8 cellular contexts compared by ENCODE assay signal in the genomic region with DNA sequence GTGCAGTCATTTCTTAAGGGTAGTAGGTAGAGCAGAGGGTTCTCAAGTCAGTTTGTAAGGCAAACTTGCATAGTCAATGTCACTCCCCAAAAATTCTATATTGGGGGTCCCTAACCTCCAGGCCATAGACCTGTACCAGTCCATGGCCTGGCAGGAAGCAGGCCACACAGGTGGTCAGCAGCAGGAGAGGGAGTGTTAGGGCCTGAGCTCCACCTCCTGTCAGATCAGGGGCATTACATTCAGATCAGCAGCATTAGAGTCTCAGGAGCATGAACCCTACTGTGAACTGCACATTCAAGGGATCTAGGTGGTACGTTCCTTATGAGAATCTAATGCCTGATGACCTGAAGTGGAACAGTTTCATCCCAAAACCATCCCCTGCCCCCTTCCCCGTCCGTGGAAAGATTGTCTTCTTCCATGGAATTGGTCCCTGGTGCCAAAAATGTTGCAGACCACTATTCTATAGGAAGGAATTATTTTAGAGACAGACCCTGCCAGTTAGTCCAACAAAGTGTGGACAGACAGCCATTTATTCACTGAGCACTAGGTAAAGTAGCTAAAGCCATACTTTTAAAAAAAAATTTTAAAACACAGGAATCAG. TPM values are rescaled to one million over a fixed set of nuclear protein-coding genes. Genes with fewer than 3 reads are reported as not detected.
A peak's percentile ranks its signal among the peaks of the same experiment; 100 is the strongest.
DNase-seq lines count a peak whose midpoint lies in the region; ATAC-seq and TF ChIP-seq lines count a peak whose summit lies in the region.

No MANE protein-coding gene starts in this region.

- no peak overlapping the region for H3K4me3 ChIP-seq in PC-3 (ENCODE audit: low read length)
- H3K4me3 ChIP-seq in dorsolateral prefrontal cortex = no peak overlapping the region

- POLR2A ChIA-PET in GM10248 (lab: Yijun Ruan, JAX) (no interaction called here), PC-3 (lab: Charles Lee; ENCODE audit: unreplicated experiment) (no interaction called here)
- POLR2A ChIA-PET in naive thymus-derived CD8-positive, alpha-beta T cell (lab: Charles Lee) = interaction anchor here (0.6 kb wide), 1 partner anchor 276 kb away, joined by 5 read pairs; no protein-coding TSS in a partner anchor

- peaks cover 8% of the 10 kb centered on the region for H3F3A ChIP-seq in PC-3 (ENCODE audit: low read length, unreplicated experiment)

- H3K4me3 Mint-ChIP-seq in naive thymus-derived CD8-positive, alpha-beta T cell = no peak overlapping the region

- H3K27ac ChIP-seq in PC-3 (ENCODE audit: low read length) (no peak overlapping the region), dorsolateral prefrontal cortex (no peak overlapping the region)

- no peak overlapping the region for H2AFZ ChIP-seq in PC-3 (ENCODE audit: low read length)

- no peaks in the 10 kb centered on the region for H3K9me3 ChIP-seq in PC-3 (ENCODE audit: low read length)

- peak; percentile 64 for DNase-seq in ACHN
- DNase-seq in GM10248 (ENCODE audit: extremely low spot score) = peak; percentile 43
- peak; percentile 61 for DNase-seq in PC-3
- peak in 1 of 10 donors; percentile 18 for DNase-seq in dorsolateral prefrontal cortex
- no peak for DNase-seq in naive thymus-derived CD8-positive, alpha-beta T cell

- intact Hi-C loops in PC-3 (cut with micrococcal nuclease) (loop anchor here (1.0 to 10.0 kb wide), 2 partner anchors 157 to 188 kb away; a partner anchor contains a TSS), dorsolateral prefrontal cortex (cut with DNase I) (loop anchor here (10.0 kb wide), 1 partner anchor 157 kb away; a partner anchor contains a TSS)

- peaks cover 15 to 34% (median 32%) of the 10 kb centered on the region in 4 donors for H3K4me1 Mint-ChIP-seq in naive thymus-derived CD8-positive, alpha-beta T cell

- H3K36me3 Mint-ChIP-seq in naive thymus-derived CD8-positive, alpha-beta T cell = peaks cover 4 to 70% (median 6%) of the 10 kb centered on the region in 3 donors

- H3K9ac ChIP-seq in PC-3 (ENCODE audit: low read length) = no peak overlapping the region

- CTCF ChIA-PET in GM10248 (lab: Yijun Ruan, JAX) = interaction anchor here (0.9 to 4.4 kb wide), 8 partner anchors 9 to 189 kb away, joined by 3 to 22 read pairs (median 4); no protein-coding TSS in a partner anchor
- CTCF ChIA-PET in PC-3 (lab: Charles Lee) = no interaction called here

- no peak overlapping the region for H3K4me2 ChIP-seq in PC-3 (ENCODE audit: low read length)

- TF ChIP-seq CTCF in GM10248 (IDR thresholded peaks at IDR 0.05; ENCODE audit: control extremely low read depth, extremely low read depth, low read depth, missing control alignments) = peak; percentile 67
- TF ChIP-seq CTCF in PC-3 (conservative IDR thresholded peaks at IDR 0.05; ENCODE audit: low read depth, low read length) = peak; percentile 86
- peak in 54 of 56 donors; percentile 10 to 64 (median 43) for TF ChIP-seq CTCF in dorsolateral prefrontal cortex (IDR thresholded peaks at IDR 0.05 in 54 of 56, conservative IDR thresholded peaks at IDR 0.05 in 2 of 56; ENCODE audit: low read depth in 1 of 56, partially characterized antibody in 56 of 56)

- ATAC-seq in HG03108 (IDR thresholded peaks at IDR 0.05; ENCODE audit: unreplicated experiment) = peak; percentile 56
- peak; percentile 85 for ATAC-seq in PC-3
- peak; percentile 45 to 48 for ATAC-seq in naive thymus-derived CD8-positive, alpha-beta T cell
- no peak for ATAC-seq in GM19324 (IDR thresholded peaks at IDR 0.05; ENCODE audit: low FRiP score, unreplicated experiment)
- no peak for ATAC-seq in HG03045 (IDR thresholded peaks at IDR 0.05; ENCODE audit: unreplicated experiment)

- H3K36me3 ChIP-seq in PC-3 (ENCODE audit: low read depth, low read length) = peaks cover 26% of the 10 kb centered on the region

- 0 out of 2 replicates have a peak, but pooled peaks cover 4% of the 10 kb centered on the region for H4K20me1 ChIP-seq in PC-3 (ENCODE audit: low read length)

- no peaks in the 10 kb centered on the region for H3K9me2 ChIP-seq in PC-3 (replicated peaks; ENCODE audit: low read length)

- BruUV-seq in PC-3 (replicated peaks; lab: Mats Ljungman, UMichigan) = no TSS peak

- peaks cover 27% of the 10 kb centered on the region for H3K79me2 ChIP-seq in PC-3 (ENCODE audit: low read length)

- peak overlapping the region; percentile 2 to 82 (median 47) for H3K27ac Mint-ChIP-seq in naive thymus-derived CD8-positive, alpha-beta T cell

- H3K4me1 ChIP-seq in PC-3 (ENCODE audit: insufficient read depth, low read length) = peaks cover 30% of the 10 kb centered on the region

- no peaks in the 10 kb centered on the region for H3K27me3 ChIP-seq in PC-3 (ENCODE audit: low read length)
- H3K27me3 ChIP-seq in dorsolateral prefrontal cortex = no peaks in the 10 kb centered on the region

- H3K9me3 Mint-ChIP-seq in naive thymus-derived CD8-positive, alpha-beta T cell = no peaks in the 10 kb centered on the region

- H3K27me3 Mint-ChIP-seq in naive thymus-derived CD8-positive, alpha-beta T cell = no peaks in the 10 kb centered on the region

- in situ Hi-C loops in ACHN (cut with HindIII; ENCODE audit: low pct_ligation_motif_present, low pct_unique_long_range_greater_than_20kb, low sequenced_read_pairs) = no loop called here

RNA-seq across cellular contexts. Expression of a gene that starts 6.7 kb away (rescaled TPM):
- total RNA-seq in PC-3 (2014; rRNA removed) = 34.0 and 37.2 TPM in 2 replicates
- 10 to 100 TPM; 41.4 to 68.3 (median 56.3) TPM for total RNA-seq in dorsolateral prefrontal cortex
- 10 to 100 TPM; 44.9 to 48.6 TPM for total RNA-seq in naive thymus-derived CD8-positive, alpha-beta T cell
- polyA plus RNA-seq in naive thymus-derived CD8-positive, alpha-beta T cell = 10 to 100 TPM; 29.8 to 43.8 (median 42.4) TPM

RNA-seq across cellular contexts. Expression of a gene that starts 6.8 kb away (rescaled TPM):
- total RNA-seq in PC-3 (2014; rRNA removed) = 18.4 and 26.0 TPM in 2 replicates
- 10 to 100 TPM; 30.2 to 65.7 (median 43.9) TPM for total RNA-seq in dorsolateral prefrontal cortex
- 10 to 100 TPM; 41.3 to 45.1 TPM for total RNA-seq in naive thymus-derived CD8-positive, alpha-beta T cell
- 10 to 100 TPM; 32.1 to 41.7 (median 36.3) TPM for polyA plus RNA-seq in naive thymus-derived CD8-positive, alpha-beta T cell

Comparison
In these comparisons a context has a peak if more than half of its experiments do, and no peak if none do; other contexts are left out.
1. DNase-seq: peak in ACHN (single experiment), GM10248 (single experiment) and PC-3 (single experiment); none in naive thymus-derived CD8-positive, alpha-beta T cell (0 of 10).
2. ATAC-seq: peak in HG03108 (single experiment), PC-3 (single experiment) and naive thymus-derived CD8-positive, alpha-beta T cell (2 of 2); none in GM19324 (single experiment) and HG03045 (single experiment).
3. Peak in every context shown above with its lines, with median percentiles within 50 percentile points of each other: CTCF ChIP-seq.